In the genomic region with DNA sequence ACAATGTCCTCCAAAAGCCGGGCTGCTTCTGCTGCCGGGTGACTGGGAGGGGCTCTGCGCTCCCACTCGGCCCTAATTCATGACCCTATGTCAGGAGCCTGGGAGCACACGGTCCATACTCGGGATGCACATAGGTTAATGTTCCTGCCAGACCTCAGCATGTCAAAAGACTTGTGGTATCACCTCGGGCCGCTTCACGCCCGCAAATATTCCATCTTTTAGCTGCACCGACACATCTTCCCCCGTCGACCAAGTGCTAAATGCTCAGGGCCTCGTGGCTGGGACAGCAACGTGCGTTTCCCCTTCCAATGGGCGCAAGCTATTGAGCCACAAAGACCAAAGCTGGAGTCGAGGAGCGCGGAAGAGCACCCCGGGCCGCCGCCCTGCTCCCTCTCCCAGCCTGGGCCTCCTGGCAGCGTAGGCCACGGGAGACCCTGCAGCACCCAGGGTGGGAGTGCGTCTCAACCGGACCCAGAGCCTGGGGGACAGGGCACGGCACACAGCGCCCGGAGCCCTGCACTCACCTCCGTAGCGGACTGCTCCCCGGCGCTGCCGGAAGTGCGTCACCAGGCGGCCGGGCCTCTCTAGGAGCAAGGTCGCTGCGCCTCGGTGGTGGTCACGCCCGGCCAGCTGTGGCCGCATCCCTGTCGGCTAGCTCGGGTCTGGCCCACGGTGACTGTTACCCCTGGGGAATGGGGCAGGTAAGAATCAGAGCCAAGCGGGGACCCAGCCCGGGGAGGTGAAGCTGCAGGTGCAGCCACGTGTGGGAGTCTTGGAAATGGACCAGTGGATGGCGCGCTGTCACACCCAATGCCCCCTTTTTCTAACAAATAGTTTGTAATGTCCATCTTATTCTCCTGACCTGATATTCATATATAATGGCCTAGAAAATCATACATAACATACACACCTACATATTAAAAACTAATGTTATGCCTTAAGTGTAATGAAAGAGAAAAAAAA, we compare ENCODE assay signal across 1 cellular context.
TF ChIP-seq lines count a peak whose summit lies in the region.

A gene (minus strand): TSS at position 562 of the 963 bp plus-strand sequence. CDS start 5,451 bp downstream, outside the sequence.

TF ChIP-seq in HEK293, 187 proteins besides CTCF, POLR2A, EP300 and RAD21 (continued from another document):
- TF ChIP-seq, protein P1, sequence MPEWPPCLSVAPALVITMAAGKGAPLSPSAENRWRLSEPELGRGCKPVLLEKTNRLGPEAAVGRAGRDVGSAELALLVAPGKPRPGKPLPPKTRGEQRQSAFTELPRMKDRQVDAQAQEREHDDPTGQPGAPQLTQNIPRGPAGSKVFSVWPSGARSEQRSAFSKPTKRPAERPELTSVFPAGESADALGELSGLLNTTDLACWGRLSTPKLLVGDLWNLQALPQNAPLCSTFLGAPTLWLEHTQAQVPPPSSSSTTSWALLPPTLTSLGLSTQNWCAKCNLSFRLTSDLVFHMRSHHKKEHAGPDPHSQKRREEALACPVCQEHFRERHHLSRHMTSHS (tag by site-specific recombination; IDR thresholded peaks at IDR 0.05), result no peak
- TF ChIP-seq, protein P2, sequence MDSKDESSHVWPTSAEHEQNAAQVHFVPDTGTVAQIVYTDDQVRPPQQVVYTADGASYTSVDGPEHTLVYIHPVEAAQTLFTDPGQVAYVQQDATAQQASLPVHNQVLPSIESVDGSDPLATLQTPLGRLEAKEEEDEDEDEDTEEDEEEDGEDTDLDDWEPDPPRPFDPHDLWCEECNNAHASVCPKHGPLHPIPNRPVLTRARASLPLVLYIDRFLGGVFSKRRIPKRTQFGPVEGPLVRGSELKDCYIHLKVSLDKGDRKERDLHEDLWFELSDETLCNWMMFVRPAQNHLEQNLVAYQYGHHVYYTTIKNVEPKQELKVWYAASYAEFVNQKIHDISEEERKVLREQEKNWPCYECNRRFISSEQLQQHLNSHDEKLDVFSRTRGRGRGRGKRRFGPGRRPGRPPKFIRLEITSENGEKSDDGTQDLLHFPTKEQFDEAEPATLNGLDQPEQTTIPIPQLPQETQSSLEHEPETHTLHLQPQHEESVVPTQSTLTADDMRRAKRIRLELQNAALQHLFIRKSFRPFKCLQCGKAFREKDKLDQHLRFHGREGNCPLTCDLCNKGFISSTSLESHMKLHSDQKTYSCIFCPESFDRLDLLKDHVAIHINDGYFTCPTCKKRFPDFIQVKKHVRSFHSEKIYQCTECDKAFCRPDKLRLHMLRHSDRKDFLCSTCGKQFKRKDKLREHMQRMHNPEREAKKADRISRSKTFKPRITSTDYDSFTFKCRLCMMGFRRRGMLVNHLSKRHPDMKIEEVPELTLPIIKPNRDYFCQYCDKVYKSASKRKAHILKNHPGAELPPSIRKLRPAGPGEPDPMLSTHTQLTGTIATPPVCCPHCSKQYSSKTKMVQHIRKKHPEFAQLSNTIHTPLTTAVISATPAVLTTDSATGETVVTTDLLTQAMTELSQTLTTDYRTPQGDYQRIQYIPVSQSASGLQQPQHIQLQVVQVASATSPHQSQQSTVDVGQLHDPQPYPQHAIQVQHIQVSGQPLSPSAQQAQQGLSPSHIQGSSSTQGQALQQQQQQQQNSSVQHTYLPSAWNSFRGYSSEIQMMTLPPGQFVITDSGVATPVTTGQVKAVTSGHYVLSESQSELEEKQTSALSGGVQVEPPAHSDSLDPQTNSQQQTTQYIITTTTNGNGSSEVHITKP (tag by site-specific recombination; IDR thresholded peaks at IDR 0.05), result peak; percentile 53
